In the genomic region with DNA sequence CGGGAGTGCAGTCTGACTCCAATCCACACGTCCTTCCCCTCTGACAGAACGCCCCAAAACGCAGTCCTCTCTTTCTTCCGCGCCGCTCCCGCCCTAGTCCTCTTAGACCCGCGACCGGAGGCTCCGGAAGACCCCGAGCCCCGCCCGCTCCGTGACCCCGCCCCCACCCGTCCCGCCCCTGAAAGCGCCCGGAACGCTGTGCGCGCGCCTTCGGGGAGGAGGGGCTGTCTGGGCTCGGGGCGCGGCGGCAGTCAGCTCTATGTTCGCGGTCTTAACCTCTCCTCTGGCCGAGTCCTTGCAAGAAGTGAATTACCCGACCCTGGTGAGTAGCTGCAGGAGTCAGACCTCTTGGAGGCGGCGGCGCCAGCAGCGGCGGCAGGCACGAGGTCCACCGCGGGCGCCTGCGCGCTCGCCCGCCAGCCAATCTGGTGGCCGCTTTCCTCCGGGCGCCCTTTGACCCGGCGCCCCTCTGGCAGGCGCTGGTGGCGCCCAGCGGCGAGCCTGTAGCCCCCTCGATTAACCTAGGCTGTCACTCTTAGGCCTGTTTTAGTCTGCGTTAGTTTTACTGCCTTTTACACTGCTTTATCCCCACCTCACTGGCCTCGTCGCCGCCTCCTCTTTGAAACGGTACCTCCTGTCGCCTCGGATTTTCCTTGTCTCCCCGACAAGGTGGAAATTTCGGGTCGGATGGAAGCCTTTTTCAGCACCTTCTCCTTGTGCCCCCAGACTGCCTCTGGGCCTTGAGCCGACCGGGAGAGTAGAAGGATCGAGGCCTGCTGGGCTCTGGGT, we compare ENCODE assay signal across 8 cellular contexts. TPM values are rescaled to one million over a fixed set of nuclear protein-coding genes. Genes with fewer than 3 reads are reported as not detected.
A peak's percentile ranks its signal among the peaks of the same experiment; 100 is the strongest.
DNase-seq lines count a peak whose midpoint lies in the region; ATAC-seq and TF ChIP-seq lines count a peak whose summit lies in the region.

A gene with protein sequence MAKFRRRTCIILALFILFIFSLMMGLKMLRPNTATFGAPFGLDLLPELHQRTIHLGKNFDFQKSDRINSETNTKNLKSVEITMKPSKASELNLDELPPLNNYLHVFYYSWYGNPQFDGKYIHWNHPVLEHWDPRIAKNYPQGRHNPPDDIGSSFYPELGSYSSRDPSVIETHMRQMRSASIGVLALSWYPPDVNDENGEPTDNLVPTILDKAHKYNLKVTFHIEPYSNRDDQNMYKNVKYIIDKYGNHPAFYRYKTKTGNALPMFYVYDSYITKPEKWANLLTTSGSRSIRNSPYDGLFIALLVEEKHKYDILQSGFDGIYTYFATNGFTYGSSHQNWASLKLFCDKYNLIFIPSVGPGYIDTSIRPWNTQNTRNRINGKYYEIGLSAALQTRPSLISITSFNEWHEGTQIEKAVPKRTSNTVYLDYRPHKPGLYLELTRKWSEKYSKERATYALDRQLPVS (plus strand): TSS at position 219 of the 789 bp plus-strand sequence. CDS start 8,905 bp downstream, outside the sequence.

- under 1% methylated on average over 69 of the region's 70 CpGs for WGBS in mesenchymal stem cell

- H3K4ac ChIP-seq in mesenchymal stem cell (ENCODE audit: low read depth in 1 of 2, low read length in 2 of 2) = peak within 1 kb of the TSS; percentile 69 to 98

- H3K4me2 ChIP-seq in mesenchymal stem cell (ENCODE audit: low read length, poor library complexity, severe bottlenecking) = peak within 1 kb of the TSS; percentile 94

- peaks cover 0 to under 1% of the 10 kb centered on the region in 2 experiments for H3K36me3 ChIP-seq in mesenchymal stem cell (ENCODE audit: control insufficient read depth in 1 of 2, insufficient read depth in 2 of 2, low read depth in 1 of 2, low read length in 2 of 2)

- H3K27me3 Mint-ChIP-seq in effector memory CD8-positive, alpha-beta T cell = no peaks in the 10 kb centered on the region

- H3K14ac ChIP-seq in mesenchymal stem cell (ENCODE audit: low read length in 2 of 2) = peak within 1 kb of the TSS in 1 of 2 experiments; percentile 92

- peak within 1 kb of the TSS; percentile 85 to 97 for H3K18ac ChIP-seq in mesenchymal stem cell (ENCODE audit: low read depth in 1 of 2, low read length in 2 of 2)

- H2AFZ ChIP-seq in mesenchymal stem cell (ENCODE audit: low read depth, low read length) = peak within 1 kb of the TSS; percentile 95

- ATAC-seq in effector memory CD8-positive, alpha-beta T cell (replicated peaks) = peak; percentile 85

- peak within 1 kb of the TSS; percentile 51 for H2BK5ac ChIP-seq in mesenchymal stem cell (ENCODE audit: low read depth, low read length, poor library complexity, severe bottlenecking)

- peak within 1 kb of the TSS; percentile 54 for H2BK120ac ChIP-seq in mesenchymal stem cell (ENCODE audit: low read depth, low read length)

- H3K79me1 ChIP-seq in mesenchymal stem cell (replicated peaks; ENCODE audit: low read length, poor library complexity, severe bottlenecking) = peaks cover 5% of the 10 kb centered on the region

- peak within 1 kb of the TSS; percentile 96 for H4K91ac ChIP-seq in mesenchymal stem cell (ENCODE audit: low read length)

- H3K36me3 Mint-ChIP-seq in effector memory CD8-positive, alpha-beta T cell (ENCODE audit: insufficient read depth) = peaks cover 6% of the 10 kb centered on the region

- H3K4me1 Mint-ChIP-seq in effector memory CD8-positive, alpha-beta T cell (ENCODE audit: low read depth in 2 of 2) = peaks cover 20 to 40% of the 10 kb centered on the region in 2 donors

- H4K8ac ChIP-seq in mesenchymal stem cell (ENCODE audit: low read length) = peak within 1 kb of the TSS; percentile 77

- no peaks in the 10 kb centered on the region for H3K9me3 Mint-ChIP-seq in effector memory CD8-positive, alpha-beta T cell

- H3K9ac ChIP-seq in mesenchymal stem cell (ENCODE audit: low read length) = peak within 1 kb of the TSS; percentile 98

- POLR2A ChIA-PET in activated CD8-positive, alpha-beta memory T cell treated with anti-CD3 and anti-CD28 coated beads for 36 hours (lab: Charles Lee) = no interaction called here

- CTCF ChIA-PET in activated CD8-positive, alpha-beta memory T cell treated with anti-CD3 and anti-CD28 coated beads for 36 hours (lab: Charles Lee) = no interaction called here

- H3K4me1 ChIP-seq in mesenchymal stem cell (ENCODE audit: control insufficient read depth, insufficient read depth, low read depth, low read length) = no peaks in the 10 kb centered on the region

- peak within 1 kb of the TSS; percentile 44 for H2BK15ac ChIP-seq in mesenchymal stem cell (ENCODE audit: low read depth, poor library complexity, severe bottlenecking)

- H3K4me3 Mint-ChIP-seq in effector memory CD8-positive, alpha-beta T cell = peak within 1 kb of the TSS; percentile 89 to 93

- H3K23ac ChIP-seq in mesenchymal stem cell (ENCODE audit: low read length in 2 of 2) = peak within 1 kb of the TSS in 1 of 2 experiments; percentile 72

- H2BK12ac ChIP-seq in mesenchymal stem cell (ENCODE audit: low read length in 2 of 2) = peak within 1 kb of the TSS in 1 of 2 experiments; percentile 83

- H3K4me3 ChIP-seq in mesenchymal stem cell (ENCODE audit: insufficient read depth in 1 of 2, low read depth in 1 of 2, low read length in 2 of 2) = peak within 1 kb of the TSS; percentile 70 to 92

- H3K27ac Mint-ChIP-seq in effector memory CD8-positive, alpha-beta T cell = peak within 1 kb of the TSS; percentile 97

- no peaks in the 10 kb centered on the region for H3K27me3 ChIP-seq in mesenchymal stem cell (ENCODE audit: control insufficient read depth in 1 of 2, insufficient read depth in 1 of 2, low read length in 2 of 2)

- peak within 1 kb of the TSS; percentile 95 for H3K27ac ChIP-seq in mesenchymal stem cell (ENCODE audit: low read length, poor library complexity, severe bottlenecking)

- H3K9me3 ChIP-seq in mesenchymal stem cell (ENCODE audit: control insufficient read depth, low read length) = no peaks in the 10 kb centered on the region

- no peak within 1 kb of the TSS for H2AK5ac ChIP-seq in mesenchymal stem cell (ENCODE audit: low read length, severe bottlenecking)

- DNase-seq in COLO668 (lab: John Stamatoyannopoulos, UW; ENCODE audit: unreplicated experiment) (peak; percentile 82), GM20000 (ENCODE audit: low spot score) (peak; percentile 87), HS-5 (ENCODE audit: low read depth) (peak; percentile 50), NOMO-1 (lab: John Stamatoyannopoulos, UW; ENCODE audit: unreplicated experiment in 2 of 2) (peak; percentile 86 to 93), mesenchymal stem cell (peak; percentile 95)
- peak; percentile 77 to 80 (median 79) for DNase-seq in effector memory CD8-positive, alpha-beta T cell
- peak; percentile 54 for DNase-seq in stimulated activated CD8-positive, alpha-beta memory T cell treated with anti-CD3 and anti-CD28 coated beads, Interleukin-12 subunit alpha, Interleukin-12 subunit beta, amount 100 ng/mL, for 24 hours (ENCODE audit: extremely low read depth)

- TF ChIP-seq CTCF in GM20000 (IDR thresholded peaks at IDR 0.05; ENCODE audit: extremely low read depth, missing control alignments) = no peak

RNA-seq across cellular contexts. Expression of the gene that starts here (rescaled TPM):
- total RNA-seq in activated CD8-positive, alpha-beta memory T cell treated with anti-CD3 and anti-CD28 coated beads for 36 hours = 10 to 100 TPM; 21.1 to 23.0 TPM
- polyA plus RNA-seq in mesenchymal stem cell (2013, experiment 1 of 2) = 13.9 TPM
- polyA plus RNA-seq in mesenchymal stem cell (2013, experiment 2 of 2) = 15.9 TPM

Comparison
In these comparisons a context has a peak if more than half of its experiments do, and no peak if none do; other contexts are left out.
1. Peak in every context shown above with its lines: DNase-seq, ATAC-seq, H3K4me3 ChIP-seq and H3K27ac ChIP-seq.